Comparison of ENCODE assay signal across 22 cellular contexts in the genomic region with DNA sequence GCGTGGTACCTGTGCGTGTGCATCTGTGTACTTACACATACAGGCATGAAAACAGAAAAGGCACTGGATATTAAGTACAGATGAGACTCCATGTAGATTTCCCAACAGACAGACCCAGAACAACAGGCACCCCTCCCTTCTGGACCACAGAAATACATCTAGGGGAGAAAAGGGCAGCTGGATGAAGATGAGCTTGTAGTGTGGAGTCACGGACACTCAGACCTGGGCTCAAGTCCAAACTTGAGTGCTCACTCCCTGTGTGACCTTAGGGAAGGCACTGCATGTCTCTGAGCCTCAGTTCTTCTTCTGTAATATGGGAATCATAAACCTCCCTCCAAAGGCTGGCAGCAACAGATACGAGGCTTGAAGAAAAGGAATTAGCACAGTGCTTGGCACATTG.
A peak's percentile ranks its signal among the peaks of the same experiment; 100 is the strongest.
DNase-seq lines count a peak whose midpoint lies in the region; ATAC-seq, FAIRE-seq and TF ChIP-seq lines count a peak whose summit lies in the region.
"Had no signal": no experiment of that assay in that cellular context is flagged by ENCODE, and none has a peak within 500 bp of the region (broad histone marks: within the 10 kb centered on the region; RNA-seq: fewer than 3 reads in every experiment).

No MANE protein-coding gene starts in this region.

- H3K79me2 ChIP-seq in H1 (ENCODE audit: control insufficient read depth in 1 of 2, insufficient read depth in 2 of 2, low read length in 2 of 2) = no peaks in the 10 kb centered on the region

- DNase-seq in AG10803 (ENCODE audit: low read depth) (peak; percentile 1), H1 (ENCODE audit: low read depth in 1 of 2, low spot score in 2 of 2) (no peak), psoas muscle (no peak), NCI-H446 treated with DMSO at 0.1 percent for 48 hours (lab: John Stamatoyannopoulos, UW) (no peak), omental fat pad (ENCODE audit: low spot score) (no peak)
- DNase-seq: CD4-positive, CD25-positive, alpha-beta regulatory T cell; GOT3; NCI-H1092 treated with DMSO at 0.1 percent for 48 hours; NCI-H1436; NCI-H187 treated with DMSO at 0.1 percent for 48 hours; NCI-H2171 treated with DMSO at 0.1 percent for 48 hours; NCI-H524 treated with DMSO at 0.1 percent for 48 hours; NCI-H774; SJCRH30 had no signal

- ATAC-seq in psoas muscle (peak in 3 of 4 donors; percentile 30 to 40 (median 39)), GM21717 (IDR thresholded peaks at IDR 0.05; ENCODE audit: unreplicated experiment) (no peak), omental fat pad (ENCODE audit: low FRiP score) (no peak)
- ATAC-seq: HCT116, SK-N-SH treated with all-trans-retinoic acid at 6 μM for 48 hours had no signal

- TF ChIP-seq POLR2A in H1 (IDR thresholded peaks at IDR 0.05; ENCODE audit: control extremely low read depth in 1 of 2, low read depth in 2 of 2, low read length in 2 of 2) = no peak

- peak overlapping the region; percentile 3; the same call in 1 of the 2 replicates for H2BK5ac ChIP-seq in H1 (ENCODE audit: low read depth, low read length)

- H3K4me2 ChIP-seq in H1 (ENCODE audit: insufficient read depth in 1 of 2, low read depth in 2 of 2, low read length in 2 of 2) = no peak overlapping the region
- H3K4me2 ChIP-seq: BLaER1 had no signal

- intact Hi-C loops in psoas muscle (cut with DNase I) = loop anchor here in 1 of 2 donors (10.0 kb wide), 1 partner anchor 272 kb away; no protein-coding TSS in a partner anchor

- no peak overlapping the region for H3K18ac ChIP-seq in H1 (ENCODE audit: extremely low read depth, low read length)

- H3K14ac ChIP-seq in H1 (ENCODE audit: insufficient read length) = no peak overlapping the region

- TF ChIP-seq CTCF in AG10803 (conservative IDR thresholded peaks at IDR 0.05; ENCODE audit: low read length) (no peak), HEK293 (tag by site-specific recombination; IDR thresholded peaks at IDR 0.05) (no peak), H1 (IDR thresholded peaks at IDR 0.05; ENCODE audit: control extremely low read depth in 1 of 3, insufficient read depth in 1 of 3, low read depth in 1 of 3, low read length in 3 of 3) (no peak), psoas muscle (IDR thresholded peaks at IDR 0.05) (no peak), omental fat pad (IDR thresholded peaks at IDR 0.05) (no peak)

- H3K27ac ChIP-seq in HEK293 (ENCODE audit: extremely low read depth, low read depth, low read length) (no peak overlapping the region), H1 (ENCODE audit: low read depth, low read length) (no peak overlapping the region), psoas muscle (peak overlapping the region; percentile 65)
- H3K27ac ChIP-seq: BLaER1, SJCRH30 had no signal

- no peak for TF ChIP-seq EP300 in H1 (IDR thresholded peaks at IDR 0.05; ENCODE audit: borderline replicate concordance in 1 of 2, low read depth in 2 of 2, low read length in 2 of 2)

- H3K36me3 ChIP-seq in HEK293 (ENCODE audit: control insufficient read depth in 2 of 2, insufficient read depth in 1 of 2, low read length in 2 of 2) (no peaks in the 10 kb centered on the region), H1 (ENCODE audit: control insufficient read depth in 2 of 4, insufficient read depth in 4 of 4, low read length in 3 of 4) (no peaks in the 10 kb centered on the region), psoas muscle (ENCODE audit: insufficient read depth in 1 of 2, low read depth in 1 of 2) (no peaks in the 10 kb centered on the region)
- H3K36me3 ChIP-seq: BLaER1, SJCRH30 had no signal

- no peak overlapping the region for H2AFZ ChIP-seq in H1 (ENCODE audit: low read length)

- H3K4me1 ChIP-seq in HEK293 (ENCODE audit: control insufficient read depth, insufficient read depth, low read length) (peaks cover 3% of the 10 kb centered on the region; the same call in 1 of the 2 replicates), H1 (replicated peaks in 1 of 4; ENCODE audit: control insufficient read depth in 3 of 4, insufficient read depth in 4 of 4, low read length in 3 of 4) (peaks cover 2 to 17% (median 7%) of the 10 kb centered on the region in 4 experiments; a peak in 6 of 7 replicates), psoas muscle (peaks cover 21% of the 10 kb centered on the region)
- H3K4me1 ChIP-seq: BLaER1 had no signal

- WGBS in H1 (ENCODE audit: extremely low coverage in 1 of 2, insufficient coverage in 1 of 2, insufficient read length in 1 of 2, insufficient replicate concordance in 2 of 2, low coverage in 1 of 2, low lambda C conversion rate in 2 of 2, missing lambda C conversion rate in 1 of 2), 2 experiments = 94% methylated on average over 4 of the region's 4 CpGs; no CpG with 5 or more reads in 1 of the 2 experiments
- 74 to 88% (median 81%) methylated on average over 4 of the region's 4 CpGs for WGBS in psoas muscle, 3 donors

- FAIRE-seq in H1 (lab: Jason Lieb, UNC) = no peak
- FAIRE-seq: D721Med, GM18507, RCC 7860 had no signal

- H2BK15ac ChIP-seq in H1 (ENCODE audit: low read length) = 0 out of 2 replicates have a peak overlapping the region, but pooled peaks have one; percentile 23

- no peaks in the 10 kb centered on the region for H3K23me2 ChIP-seq in H1 (ENCODE audit: low read depth, low read length)

- TF ChIP-seq RAD21 in H1 (IDR thresholded peaks at IDR 0.05 in 1 of 2, conservative IDR thresholded peaks at IDR 0.05 in 1 of 2; ENCODE audit: low read depth in 2 of 2, low read length in 2 of 2) = no peak

- no peak overlapping the region for H4K91ac ChIP-seq in H1 (replicated peaks; ENCODE audit: insufficient read length, low read length)

- H3K27me3 ChIP-seq in H1 (replicated peaks in 1 of 4; ENCODE audit: control insufficient read depth in 3 of 4, extremely low read depth in 1 of 4, insufficient read depth in 3 of 4, low read length in 3 of 4) (no peaks in the 10 kb centered on the region), psoas muscle (ENCODE audit: insufficient read depth in 3 of 3, low read length in 2 of 3) (no peaks in the 10 kb centered on the region)
- H3K27me3 ChIP-seq: BLaER1, SJCRH30 had no signal

- H2AK5ac ChIP-seq in H1 (ENCODE audit: low read depth, low read length) = no peak overlapping the region; the same call in 1 of the 2 replicates

- H3K56ac ChIP-seq in H1 (replicated peaks; ENCODE audit: insufficient read length, low read depth, low read length) = no peak overlapping the region

- no peak overlapping the region for H3K4ac ChIP-seq in H1 (replicated peaks; ENCODE audit: insufficient read length, low read depth, low read length)

- no peaks in the 10 kb centered on the region for H3K9me3 ChIP-seq in HEK293 (ENCODE audit: control insufficient read depth, insufficient read depth, low read depth, low read length)
- H3K9me3 ChIP-seq in H1 (ENCODE audit: insufficient read depth in 2 of 2, low read depth in 1 of 2, low read length in 1 of 2) = no peaks in the 10 kb centered on the region
- no peaks in the 10 kb centered on the region for H3K9me3 ChIP-seq in psoas muscle
- H3K9me3 ChIP-seq: BLaER1, SJCRH30 had no signal

- H3K23ac ChIP-seq in H1 (ENCODE audit: insufficient read length) = no peak overlapping the region

- H2BK12ac ChIP-seq in H1 (ENCODE audit: low read depth, low read length) = peak overlapping the region; percentile 3

- peaks cover 0 to 1% of the 10 kb centered on the region in 2 experiments for H4K20me1 ChIP-seq in H1 (replicated peaks in 1 of 2; ENCODE audit: control insufficient read depth in 1 of 2, insufficient read depth in 2 of 2, low read length in 2 of 2)
- H4K20me1 ChIP-seq: BLaER1 had no signal

- H3K4me3 ChIP-seq in AG10803 (ENCODE audit: low read length) = no peak overlapping the region
- no peak overlapping the region for H3K4me3 ChIP-seq in HEK293 (ENCODE audit: low read depth, low read length)
- no peak overlapping the region for H3K4me3 ChIP-seq in H1 (ENCODE audit: extremely low read depth in 1 of 4, insufficient read depth in 2 of 4, low read depth in 3 of 4, low read length in 4 of 4)
- no peak overlapping the region for H3K4me3 ChIP-seq in psoas muscle
- H3K4me3 ChIP-seq: BLaER1, SJCRH30 had no signal

- no peaks in the 10 kb centered on the region for H3K79me1 ChIP-seq in H1 (ENCODE audit: low read depth, low read length)

- H4K8ac ChIP-seq in H1 (ENCODE audit: extremely low read depth, insufficient read depth, low read length) = no peak overlapping the region

- no peak overlapping the region for H4K5ac ChIP-seq in H1 (ENCODE audit: insufficient read length, low read depth, low read length)

- CTCF ChIA-PET in HEK293 (lab: Yijun Ruan, JAX) = no interaction called here
- CTCF ChIA-PET in H1 (lab: Charles Lee; ENCODE audit: partially characterized antibody) = interaction anchor here (0.8 to 1.4 kb wide), 4 partner anchors 10 to 274 kb away, joined by 3 to 4 read pairs (median 4); no protein-coding TSS in a partner anchor

- no peak overlapping the region for H2BK20ac ChIP-seq in H1 (ENCODE audit: low read length)

- H2BK120ac ChIP-seq in H1 (replicated peaks; ENCODE audit: low read depth, low read length) = no peak overlapping the region

- POLR2A ChIA-PET in HEK293 (lab: Yijun Ruan, JAX) (no interaction called here), H1 (lab: Charles Lee; ENCODE audit: partially characterized antibody) (no interaction called here)

- H3K9ac ChIP-seq in H1 (replicated peaks in 1 of 4; ENCODE audit: extremely low read depth in 1 of 4, low read depth in 3 of 4, low read length in 3 of 4) = no peak overlapping the region
- H3K9ac ChIP-seq: BLaER1 had no signal

TF ChIP-seq in HEK293, 187 proteins besides CTCF, POLR2A, EP300 and RAD21:
- TF ChIP-seq ZNF121 (tag by site-specific recombination; IDR thresholded peaks at IDR 0.05) = no peak
- TF ChIP-seq PRDM1 (tag by site-specific recombination; IDR thresholded peaks at IDR 0.05) = no peak
- no peak for TF ChIP-seq ZNF621 (tag by site-specific recombination; IDR thresholded peaks at IDR 0.05)
- 0 out of 2 replicates have a peak, but pooled peaks have one; percentile 28 for TF ChIP-seq ZNF768 (tag by site-specific recombination; IDR thresholded peaks at IDR 0.05)

TF ChIP-seq in H1, 55 proteins besides CTCF, POLR2A, EP300 and RAD21 (continues in another document):
- TF ChIP-seq CHD1 (IDR thresholded peaks at IDR 0.05; ENCODE audit: low read depth, low read length) (no peak), YY1 (IDR thresholded peaks at IDR 0.05; ENCODE audit: low read depth, low read length) (no peak), PHF8 (conservative IDR thresholded peaks at IDR 0.05; ENCODE audit: low read depth, low read length) (no peak), GABPA (IDR thresholded peaks at IDR 0.05; ENCODE audit: borderline replicate concordance, insufficient read depth, low read length) (no peak), TAF1 (IDR thresholded peaks at IDR 0.05; ENCODE audit: low read depth, low read length) (no peak), HDAC6 (IDR thresholded peaks at IDR 0.05; ENCODE audit: low read depth, low read length) (no peak)
- TF ChIP-seq, protein P1, sequence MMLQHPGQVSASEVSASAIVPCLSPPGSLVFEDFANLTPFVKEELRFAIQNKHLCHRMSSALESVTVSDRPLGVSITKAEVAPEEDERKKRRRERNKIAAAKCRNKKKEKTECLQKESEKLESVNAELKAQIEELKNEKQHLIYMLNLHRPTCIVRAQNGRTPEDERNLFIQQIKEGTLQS (IDR thresholded peaks at IDR 0.05; ENCODE audit: insufficient read depth, low read depth, low read length) = no peak

Comparison
In these comparisons a context has a peak if more than half of its experiments do, and no peak if none do; other contexts are left out.
1. ATAC-seq: peak in psoas muscle (3 of 4); none in GM21717 (single experiment) and omental fat pad (single experiment).